ENCODE assay signal across 8 cellular contexts in the genomic region with DNA sequence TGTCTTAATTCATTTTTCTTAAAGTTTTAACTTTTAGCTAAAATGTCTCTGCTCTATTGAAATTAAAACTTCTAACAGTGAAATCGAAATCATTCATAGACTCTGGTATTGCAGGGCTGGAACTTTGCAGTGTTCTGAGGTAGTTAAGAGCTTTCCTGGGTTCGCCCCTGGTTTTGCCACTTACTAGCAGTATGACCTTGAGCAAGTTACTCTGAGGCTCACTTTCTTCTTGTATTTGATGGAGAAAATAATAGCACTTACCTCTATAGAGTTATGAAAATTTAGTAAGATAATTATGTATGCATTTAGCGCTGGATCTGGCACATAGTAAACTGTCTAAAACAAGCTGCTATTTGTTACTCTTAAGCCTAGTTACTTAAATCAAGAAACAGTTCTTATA. TPM values are rescaled to one million over a fixed set of nuclear protein-coding genes. Genes with fewer than 3 reads are reported as not detected.
DNase-seq lines count a peak whose midpoint lies in the region; ATAC-seq and TF ChIP-seq lines count a peak whose summit lies in the region.

No MANE protein-coding gene starts in this region.

- ATAC-seq in SK-N-SH treated with all-trans-retinoic acid at 6 μM for 48 hours (no peak), omental fat pad (ENCODE audit: low FRiP score) (no peak)

- H3K79me2 ChIP-seq in SK-N-SH (ENCODE audit: insufficient read depth), result peaks cover 66% of the 10 kb centered on the region

- H3K4me3 Mint-ChIP-seq in activated CD4-positive, alpha-beta memory T cell treated with anti-CD3 and anti-CD28 coated beads for 36 hours, result peak overlapping the region; percentile 99

- H3K27ac Mint-ChIP-seq in activated CD4-positive, alpha-beta memory T cell treated with anti-CD3 and anti-CD28 coated beads for 36 hours, result no peak overlapping the region

- H3K27ac ChIP-seq in SK-N-SH (ENCODE audit: low read depth in 2 of 2, low read length in 1 of 2) (peak overlapping the region in 1 of 2 experiments; percentile 8; a peak in 2 of 4 replicates), iPS-18a (ENCODE audit: low read length) (no peak overlapping the region), subcutaneous abdominal adipose tissue (ENCODE audit: low read depth, low read length) (no peak overlapping the region)

- H2AFZ ChIP-seq in SK-N-SH (ENCODE audit: low read depth), result no peak overlapping the region

- no peaks in the 10 kb centered on the region for H3K27me3 Mint-ChIP-seq in activated CD4-positive, alpha-beta memory T cell treated with anti-CD3 and anti-CD28 coated beads for 36 hours

- TF ChIP-seq CTCF in SK-N-SH (IDR thresholded peaks at IDR 0.05), result no peak
- no peak for TF ChIP-seq CTCF in omental fat pad (IDR thresholded peaks at IDR 0.05)

- peak overlapping the region; percentile 94; the same call in 1 of the 2 replicates for H3K9ac ChIP-seq in SK-N-SH
- H3K9ac ChIP-seq in iPS-18a (ENCODE audit: low read length), result peak overlapping the region; percentile 83
- H3K9ac ChIP-seq in subcutaneous abdominal adipose tissue (ENCODE audit: low read length in 5 of 5), result peak overlapping the region in 4 of 5 donors; percentile 21 to 96 (median 92)

- peaks cover 16 to 31% of the 10 kb centered on the region in 2 experiments for H3K4me1 ChIP-seq in SK-N-SH (ENCODE audit: control insufficient read depth in 1 of 2, insufficient read depth in 2 of 2, low read depth in 1 of 2, low read length in 1 of 2)
- peaks cover 30% of the 10 kb centered on the region for H3K4me1 ChIP-seq in iPS-18a (ENCODE audit: control insufficient read depth, low read depth, low read length)
- peaks cover 0 to 42% (median 38%) of the 10 kb centered on the region in 5 donors for H3K4me1 ChIP-seq in subcutaneous abdominal adipose tissue (ENCODE audit: control insufficient read depth in 5 of 5, insufficient read depth in 5 of 5, low read length in 5 of 5)

- TF ChIP-seq EP300 in SK-N-SH (IDR thresholded peaks at IDR 0.05; ENCODE audit: borderline replicate concordance in 1 of 2, low read depth in 1 of 2, low read length in 1 of 2), result no peak

- peaks cover 67% of the 10 kb centered on the region for H3K4me1 Mint-ChIP-seq in activated CD4-positive, alpha-beta memory T cell treated with anti-CD3 and anti-CD28 coated beads for 36 hours (ENCODE audit: low read depth)

- CTCF ChIA-PET in SK-N-SH (lab: Yijun Ruan, JAX), result interaction anchor here (1.1 to 2.9 kb wide), 4 partner anchors 14 to 203 kb away, joined by 3 to 9 read pairs (median 6); partner anchors contain the start of gene SLC10A4
- CTCF ChIA-PET in activated CD4-positive, alpha-beta memory T cell treated with anti-CD3 and anti-CD28 coated beads for 36 hours (lab: Charles Lee), result interaction anchor here (0.6 to 1.1 kb wide), 2 partner anchors 25 to 69 kb away, joined by 3 to 4 read pairs; no protein-coding TSS in a partner anchor

- H3K27me3 ChIP-seq in SK-N-SH (ENCODE audit: insufficient read depth) (no peaks in the 10 kb centered on the region), iPS-18a (ENCODE audit: control insufficient read depth, insufficient read depth, low read length) (no peaks in the 10 kb centered on the region), subcutaneous abdominal adipose tissue (ENCODE audit: control insufficient read depth in 5 of 5, insufficient read depth in 4 of 5, low read length in 5 of 5) (no peaks in the 10 kb centered on the region)

- peak overlapping the region; percentile 91 for H3K4me2 ChIP-seq in SK-N-SH

- H3K9me3 ChIP-seq in SK-N-SH (no peaks in the 10 kb centered on the region), iPS-18a (ENCODE audit: control insufficient read depth, low read depth, low read length) (no peaks in the 10 kb centered on the region), subcutaneous abdominal adipose tissue (ENCODE audit: control insufficient read depth in 5 of 5, low read length in 5 of 5) (no peaks in the 10 kb centered on the region)

- H4K20me1 ChIP-seq in SK-N-SH (ENCODE audit: insufficient read depth), result peaks cover 49% of the 10 kb centered on the region

- peak overlapping the region; percentile 78 to 96 for H3K4me3 ChIP-seq in SK-N-SH (ENCODE audit: low read depth in 2 of 2, low read length in 1 of 2)
- peak overlapping the region; percentile 97 for H3K4me3 ChIP-seq in iPS-18a (ENCODE audit: low read length)
- peak overlapping the region in 3 of 5 donors; percentile 87 to 91 (median 89) for H3K4me3 ChIP-seq in subcutaneous abdominal adipose tissue (ENCODE audit: low read depth in 1 of 5, low read length in 5 of 5)

- intact Hi-C loops in activated CD4-positive, alpha-beta memory T cell treated with anti-CD3 and anti-CD28 coated beads for 36 hours (cut with micrococcal nuclease), result loop anchor here (5.0 kb wide), 2 partner anchors 159 to 564 kb away; partner anchors contain the start of gene OCIAD2

- H3K9me2 ChIP-seq in SK-N-SH, result no peaks in the 10 kb centered on the region

- H3K36me3 Mint-ChIP-seq in activated CD4-positive, alpha-beta memory T cell treated with anti-CD3 and anti-CD28 coated beads for 36 hours, result peaks cover 3% of the 10 kb centered on the region

- H3K36me3 ChIP-seq in SK-N-SH (replicated peaks in 1 of 2; ENCODE audit: control insufficient read depth in 1 of 2, insufficient read depth in 2 of 2, low read length in 1 of 2) (no peaks in the 10 kb centered on the region), iPS-18a (ENCODE audit: control insufficient read depth, low read depth, low read length) (no peaks in the 10 kb centered on the region), subcutaneous abdominal adipose tissue (ENCODE audit: control insufficient read depth in 5 of 5, insufficient read depth in 5 of 5, low read length in 5 of 5) (no peaks in the 10 kb centered on the region)

- H3F3A ChIP-seq in SK-N-SH (replicated peaks; ENCODE audit: insufficient read depth), result peaks cover 4% of the 10 kb centered on the region

- 17% methylated on average over 3 of the region's 3 CpGs for WGBS in SK-N-SH (ENCODE audit: low lambda C conversion rate)

- H3K9me3 Mint-ChIP-seq in activated CD4-positive, alpha-beta memory T cell treated with anti-CD3 and anti-CD28 coated beads for 36 hours, result no peaks in the 10 kb centered on the region

- POLR2A ChIA-PET in SK-N-SH (lab: Yijun Ruan, JAX), result interaction anchor here (2.4 kb wide), 1 partner anchor 141 kb away, joined by 7 read pairs; the partner anchor contains the start of gene SLC10A4
- POLR2A ChIA-PET in activated CD4-positive, alpha-beta memory T cell treated with anti-CD3 and anti-CD28 coated beads for 36 hours (lab: Charles Lee), result interaction anchor here (1.8 kb wide), 1 partner anchor 14 kb away, joined by 5 read pairs; no protein-coding TSS in a partner anchor

- DNase-seq in SK-N-SH (no peak), SIG-M5 treated with dmso at 0.1 percent for 504 hours (lab: John Stamatoyannopoulos, UW; ENCODE audit: unreplicated experiment) (no peak), NCI-H128 (lab: John Stamatoyannopoulos, UW; ENCODE audit: unreplicated experiment) (no peak), omental fat pad (ENCODE audit: low spot score) (no peak)
- DNase-seq in activated CD4-positive, alpha-beta memory T cell treated with anti-CD3 and anti-CD28 coated beads for 36 hours, result no peak

- no peak for TF ChIP-seq RAD21 in SK-N-SH (IDR thresholded peaks at IDR 0.05; ENCODE audit: low read length)

TF ChIP-seq in SK-N-SH, 30 proteins besides CTCF, POLR2A, EP300 and RAD21:
- no peak for TF ChIP-seq NFIC (IDR thresholded peaks at IDR 0.05; ENCODE audit: borderline replicate concordance)
TF ChIP-seq in SK-N-SH: peak in this region for 0.

TF ChIP-seq in SK-N-SH treated with all-trans-retinoic acid at 6 μM for 48 hours, 23 proteins besides CTCF, POLR2A, EP300 and RAD21 (continues in another document):
- TF ChIP-seq GLIS3 (CRISPR knock-in tag; IDR thresholded peaks at IDR 0.05) (no peak), ZFP30 (CRISPR knock-in tag; IDR thresholded peaks at IDR 0.05) (no peak), OSR1 (CRISPR knock-in tag; IDR thresholded peaks at IDR 0.05) (no peak), RARB (CRISPR knock-in tag; IDR thresholded peaks at IDR 0.05) (no peak), SNAI2 (CRISPR knock-in tag; IDR thresholded peaks at IDR 0.05) (no peak), ZC3H10 (CRISPR knock-in tag; IDR thresholded peaks at IDR 0.05) (no peak), ZNF565 (CRISPR knock-in tag; conservative IDR thresholded peaks at IDR 0.05; ENCODE audit: low read depth) (no peak), ISL1 (CRISPR knock-in tag; IDR thresholded peaks at IDR 0.05) (no peak), CSDC2 (CRISPR knock-in tag; IDR thresholded peaks at IDR 0.05) (no peak), BACH2 (CRISPR knock-in tag; IDR thresholded peaks at IDR 0.05; ENCODE audit: borderline replicate concordance) (no peak), ZNF70 (CRISPR knock-in tag; IDR thresholded peaks at IDR 0.05) (no peak), TSHZ2 (CRISPR knock-in tag; IDR thresholded peaks at IDR 0.05) (no peak)

RNA-seq across cellular contexts. Expression of gene SLAIN2, which starts 1.7 kb away (rescaled TPM):
- 16.2 and 17.0 TPM in 2 replicates for polyA plus RNA-seq in SK-N-SH (2012; rRNA removed)
- polyA plus RNA-seq in SK-N-SH (2012; cell fraction: cytosol; rRNA removed), result 22.6 and 25.7 TPM in 2 replicates
- polyA plus RNA-seq in SK-N-SH (2012; cell fraction: nucleus; rRNA removed), result 11.0 and 21.0 TPM in 2 replicates
- 10 to 100 TPM; 54.9 to 63.8 TPM for total RNA-seq in activated CD4-positive, alpha-beta memory T cell treated with anti-CD3 and anti-CD28 coated beads for 36 hours
- 10 to 100 TPM; 27.7 to 92.6 (median 57.4) TPM for total RNA-seq in omental fat pad
